ENCODE assay signal across 1 cellular context in the genomic region with DNA sequence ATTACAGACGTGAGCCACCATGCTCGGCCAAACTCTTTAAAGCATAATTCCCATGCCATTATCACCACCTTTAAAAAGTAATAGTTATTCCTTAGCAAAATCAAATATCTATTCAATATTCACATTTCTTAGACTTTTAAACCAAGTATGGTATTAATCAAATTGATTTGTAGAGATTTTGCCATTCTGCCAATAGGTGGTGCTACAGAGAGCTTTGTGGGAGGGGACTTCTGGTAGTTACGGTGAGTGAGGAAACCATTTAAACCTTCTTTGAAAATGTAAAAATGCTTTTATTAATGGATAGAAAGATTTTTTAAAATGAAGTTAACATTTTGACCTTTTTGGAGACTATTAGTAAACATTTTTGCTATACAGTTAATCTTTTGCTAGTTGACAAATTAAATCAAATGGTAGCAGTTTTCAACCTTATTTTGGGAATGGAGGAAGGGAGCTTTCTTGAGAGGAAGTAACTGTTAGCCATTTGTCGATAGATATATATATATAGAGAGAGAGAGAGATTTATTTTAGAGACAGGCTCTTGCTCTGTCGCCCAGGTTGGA.
TF ChIP-seq lines count a peak whose summit lies in the region.

No MANE protein-coding gene starts in this region.

TF ChIP-seq in H1, 55 proteins besides CTCF, POLR2A, EP300 and RAD21:
- TF ChIP-seq, protein P1, sequence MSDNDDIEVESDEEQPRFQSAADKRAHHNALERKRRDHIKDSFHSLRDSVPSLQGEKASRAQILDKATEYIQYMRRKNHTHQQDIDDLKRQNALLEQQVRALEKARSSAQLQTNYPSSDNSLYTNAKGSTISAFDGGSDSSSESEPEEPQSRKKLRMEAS (IDR thresholded peaks at IDR 0.05), result no peak
- TF ChIP-seq ASH2L (IDR thresholded peaks at IDR 0.05; ENCODE audit: low read length), result no peak
- TF ChIP-seq TEAD4 (IDR thresholded peaks at IDR 0.05; ENCODE audit: low read depth, low read length), result no peak
- TF ChIP-seq CHD1 (IDR thresholded peaks at IDR 0.05; ENCODE audit: low read depth, low read length), result no peak
- no peak for TF ChIP-seq SP2 (IDR thresholded peaks at IDR 0.05; ENCODE audit: low read length)
- TF ChIP-seq NANOG (IDR thresholded peaks at IDR 0.05; ENCODE audit: insufficient read depth, low read depth, low read length, poor library complexity, severe bottlenecking), result no peak
- TF ChIP-seq SIRT6 (IDR thresholded peaks at IDR 0.05; ENCODE audit: low read length), result no peak
- no peak for TF ChIP-seq ATF2 (IDR thresholded peaks at IDR 0.05; ENCODE audit: low read length)
- TF ChIP-seq KDM1A (IDR thresholded peaks at IDR 0.05; ENCODE audit: borderline replicate concordance, low read length), result no peak
- TF ChIP-seq SP4 (IDR thresholded peaks at IDR 0.05; ENCODE audit: low read length), result no peak
